Comparison of ENCODE assay signal across 15 cellular contexts in the genomic region with DNA sequence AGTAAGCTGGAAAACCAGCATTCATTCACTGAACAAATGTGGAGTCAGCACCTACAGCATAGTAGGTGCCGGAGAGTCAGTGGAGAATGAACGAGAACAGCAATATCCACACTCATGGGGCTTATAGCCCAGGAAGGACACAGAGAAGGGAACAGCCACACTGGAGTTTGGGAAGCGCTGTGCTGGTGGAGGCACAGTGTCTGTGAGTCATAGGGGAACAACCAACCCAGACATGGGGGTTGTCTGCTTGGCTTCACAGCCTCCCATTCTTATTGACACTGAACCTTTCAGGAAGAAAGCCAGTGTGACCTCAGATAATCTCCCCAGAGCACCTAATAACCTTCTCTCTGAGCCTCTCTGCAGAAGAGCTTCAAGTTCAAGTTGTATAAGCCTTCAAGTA. TPM values are rescaled to one million over a fixed set of nuclear protein-coding genes. Genes with fewer than 3 reads are reported as not detected.
DNase-seq lines count a peak whose midpoint lies in the region; ATAC-seq and TF ChIP-seq lines count a peak whose summit lies in the region.
"Had no signal": no experiment of that assay in that cellular context is flagged by ENCODE, and none has a peak within 500 bp of the region (broad histone marks: within the 10 kb centered on the region; RNA-seq: fewer than 3 reads in every experiment).

No MANE protein-coding gene starts in this region.

- H3K36me3 ChIP-seq in mammary epithelial cell (ENCODE audit: insufficient read depth, low read length), result no peaks in the 10 kb centered on the region

- H2AFZ ChIP-seq in mammary epithelial cell (ENCODE audit: low read depth, low read length), result no peak overlapping the region

- in situ Hi-C loops in mammary epithelial cell (cut with MboI; ENCODE audit: low sequenced_read_pairs in 2 of 2), result no loop called here

- DNase-seq in MCF 10A (ENCODE audit: unreplicated experiment) (peak; percentile 27), mammary epithelial cell (no peak), astrocyte of the hippocampus (ENCODE audit: low read depth, low spot score) (peak; percentile 32), islet precursor cell (peak; percentile 68), SHP77 treated with DMSO at 0.1 percent for 48 hours (lab: John Stamatoyannopoulos, UW) (no peak), 8988T (no peak)
- DNase-seq in activated T-helper 2 cell treated with anti-CD3 and anti-CD28 coated beads, Interferon-gamma antibody, Interleukin-2, Interleukin-4, amounts not matched to agents 10 μg/mL and 5 μg/mL and 100 μg/mL, durations not matched to agents 14 hours and 24 hours and 36 hours (ENCODE audit: low spot score), result no peak
- DNase-seq: CD4-positive, alpha-beta T cell; NCI-H1105; NCI-H187; NCI-H69; NK-92 treated with Interleukin-12 subunit alpha and Interleukin-12 subunit beta, amount 100 ng/mL, for 24 hours had no signal

- no peak for ATAC-seq in GM18511 (IDR thresholded peaks at IDR 0.05; ENCODE audit: unreplicated experiment)

- H3K27ac ChIP-seq in mammary epithelial cell (ENCODE audit: insufficient read depth, low read depth, low read length), result no peak overlapping the region
- H3K27ac ChIP-seq: 22Rv1, SK-N-MC had no signal

- H3K4me3 ChIP-seq in mammary epithelial cell (replicated peaks in 1 of 3; ENCODE audit: insufficient read depth in 1 of 3, low read depth in 2 of 3, low read length in 3 of 3), result no peak overlapping the region
- H3K4me3 ChIP-seq: SK-N-MC had no signal

- dilution Hi-C loops in mammary epithelial cell (cut with HindIII; ENCODE audit: low sequenced_read_pairs), result no loop called here

- H3K36me3 Mint-ChIP-seq in MCF 10A (ENCODE audit: insufficient read depth, unreplicated experiment), result no peaks in the 10 kb centered on the region
- no peaks in the 10 kb centered on the region for H3K36me3 Mint-ChIP-seq in activated T-helper 2 cell treated with anti-CD3 and anti-CD28 coated beads, Interferon-gamma antibody, Interleukin-2, Interleukin-4, amounts not matched to agents 10 μg/mL and 5 μg/mL and 100 μg/mL, durations not matched to agents 14 hours and 24 hours and 36 hours (ENCODE audit: low read depth)

- H4K20me1 ChIP-seq in mammary epithelial cell (ENCODE audit: insufficient read depth, low read length), result no peaks in the 10 kb centered on the region

- no peaks in the 10 kb centered on the region for H3K27me3 Mint-ChIP-seq in MCF 10A (ENCODE audit: insufficient read depth, unreplicated experiment)
- H3K27me3 Mint-ChIP-seq in activated T-helper 2 cell treated with anti-CD3 and anti-CD28 coated beads, Interferon-gamma antibody, Interleukin-2, Interleukin-4, amounts not matched to agents 10 μg/mL and 5 μg/mL and 100 μg/mL, durations not matched to agents 14 hours and 24 hours and 36 hours (ENCODE audit: low read depth), result peaks cover 6% of the 10 kb centered on the region

- CTCF ChIA-PET in MCF 10A (lab: Yijun Ruan, JAX), result interaction anchor here (0.7 kb wide), 1 partner anchor 424 kb away, joined by 5 read pairs; no protein-coding TSS in a partner anchor
- CTCF ChIA-PET in mammary epithelial cell (lab: Charles Lee; ENCODE audit: low non-redundant PET), result no interaction called here

- no peak overlapping the region for H3K4me3 Mint-ChIP-seq in MCF 10A (ENCODE audit: unreplicated experiment)
- H3K4me3 Mint-ChIP-seq in activated T-helper 2 cell treated with anti-CD3 and anti-CD28 coated beads, Interferon-gamma antibody, Interleukin-2, Interleukin-4, amounts not matched to agents 10 μg/mL and 5 μg/mL and 100 μg/mL, durations not matched to agents 14 hours and 24 hours and 36 hours (ENCODE audit: low read depth), result no peak overlapping the region
- H3K4me3 Mint-ChIP-seq: CD4-positive, alpha-beta T cell had no signal

- WGBS in mammary epithelial cell (ENCODE audit: low coverage, missing lambda C conversion rate), result 85% methylated on average over 3 of the region's 3 CpGs

- no peaks in the 10 kb centered on the region for H3K9me3 Mint-ChIP-seq in MCF 10A (ENCODE audit: unreplicated experiment)
- no peaks in the 10 kb centered on the region for H3K9me3 Mint-ChIP-seq in activated T-helper 2 cell treated with anti-CD3 and anti-CD28 coated beads, Interferon-gamma antibody, Interleukin-2, Interleukin-4, amounts not matched to agents 10 μg/mL and 5 μg/mL and 100 μg/mL, durations not matched to agents 14 hours and 24 hours and 36 hours
- H3K9me3 Mint-ChIP-seq: CD4-positive, alpha-beta T cell had no signal

- H3K27me3 ChIP-seq in mammary epithelial cell (ENCODE audit: insufficient read depth, low read length), result no peaks in the 10 kb centered on the region

- intact Hi-C loops in MCF 10A (cut with micrococcal nuclease) (no loop called here), mammary epithelial cell (cut with micrococcal nuclease) (no loop called here)
- intact Hi-C loops in activated T-helper 2 cell treated with anti-CD3 and anti-CD28 coated beads, Interferon-gamma antibody, Interleukin-2, Interleukin-4, amounts not matched to agents 10 μg/mL and 5 μg/mL and 100 μg/mL, durations not matched to agents 14 hours and 24 hours and 36 hours (cut with micrococcal nuclease), result no loop called here

- no peak overlapping the region for H3K4me2 ChIP-seq in mammary epithelial cell (ENCODE audit: insufficient read depth, low read depth, low read length)

- H3K4me1 Mint-ChIP-seq in MCF 10A (ENCODE audit: insufficient read depth, unreplicated experiment), result peaks cover 5% of the 10 kb centered on the region
- no peaks in the 10 kb centered on the region for H3K4me1 Mint-ChIP-seq in activated T-helper 2 cell treated with anti-CD3 and anti-CD28 coated beads, Interferon-gamma antibody, Interleukin-2, Interleukin-4, amounts not matched to agents 10 μg/mL and 5 μg/mL and 100 μg/mL, durations not matched to agents 14 hours and 24 hours and 36 hours (ENCODE audit: low read depth)

- H3K27ac Mint-ChIP-seq in MCF 10A (ENCODE audit: low read depth, unreplicated experiment), result no peak overlapping the region
- no peak overlapping the region for H3K27ac Mint-ChIP-seq in activated T-helper 2 cell treated with anti-CD3 and anti-CD28 coated beads, Interferon-gamma antibody, Interleukin-2, Interleukin-4, amounts not matched to agents 10 μg/mL and 5 μg/mL and 100 μg/mL, durations not matched to agents 14 hours and 24 hours and 36 hours
- H3K27ac Mint-ChIP-seq: CD4-positive, alpha-beta T cell had no signal

- H3K4me1 ChIP-seq in mammary epithelial cell (ENCODE audit: insufficient read depth, low read length), result no peaks in the 10 kb centered on the region

- no peak for TF ChIP-seq CTCF in MCF 10A (IDR thresholded peaks at IDR 0.05; ENCODE audit: unreplicated experiment)
- no peak for TF ChIP-seq CTCF in mammary epithelial cell (conservative IDR thresholded peaks at IDR 0.05 in 1 of 2, IDR thresholded peaks at IDR 0.05 in 1 of 2; ENCODE audit: extremely low read depth in 1 of 2, insufficient read depth in 1 of 2, low read depth in 1 of 2, low read length in 2 of 2)

- no peak overlapping the region for H3K9ac ChIP-seq in mammary epithelial cell (ENCODE audit: insufficient read depth, low read length)

- no peaks in the 10 kb centered on the region for H3K79me2 ChIP-seq in mammary epithelial cell (ENCODE audit: insufficient read depth, low read length)

- BruUV-seq in MCF 10A (replicated peaks; lab: Mats Ljungman, UMichigan), result no TSS peak
- BruUV-seq in mammary epithelial cell (replicated peaks; lab: Mats Ljungman, UMichigan), result no TSS peak

- POLR2A ChIA-PET in MCF 10A (lab: Yijun Ruan, JAX), result interaction anchor here (0.7 to 1.7 kb wide), 2 partner anchors 10 to 314 kb away, joined by 3 to 4 read pairs; no protein-coding TSS in a partner anchor

- H3K9me3 ChIP-seq in mammary epithelial cell (replicated peaks; ENCODE audit: insufficient read depth, low read length), result no peaks in the 10 kb centered on the region

RNA-seq across cellular contexts. Expression of a gene that starts 56.6 kb away (rescaled TPM):
- 6.2 and 10.3 TPM in 2 replicates for total RNA-seq in MCF 10A (2022)
- 10 to 100 TPM; 50.7 to 70.3 TPM for total RNA-seq in mammary epithelial cell
- 56.0 TPM for polyA plus RNA-seq in mammary epithelial cell
- polyA minus RNA-seq in mammary epithelial cell, result 39.2 TPM
- 19.3 and 20.1 TPM in 2 replicates for total RNA-seq in activated T-helper 2 cell treated with anti-CD3 and anti-CD28 coated beads, Interferon-gamma antibody, Interleukin-2, Interleukin-4, amounts not matched to agents 10 μg/mL and 5 μg/mL and 100 μg/mL, durations not matched to agents 14 hours and 24 hours and 36 hours

Comparison
In these comparisons a context has a peak if more than half of its experiments do, and no peak if none do; other contexts are left out.
1. DNase-seq: peak in MCF 10A (single experiment), astrocyte of the hippocampus (single experiment) and islet precursor cell (single experiment); none in mammary epithelial cell (single experiment), activated T-helper 2 cell treated with anti-CD3 and anti-CD28 coated beads, Interferon-gamma antibody, Interleukin-2, Interleukin-4, amounts not matched to agents 10 μg/mL and 5 μg/mL and 100 μg/mL, durations not matched to agents 14 hours and 24 hours and 36 hours (single experiment), SHP77 treated with DMSO at 0.1 percent for 48 hours (single experiment) and 8988T (single experiment).